In genomic region chrX:50838820-50839600, GRCh38 we compare ENCODE assay signal across 19 cellular contexts. TPM values are rescaled to one million over a fixed set of nuclear protein-coding genes. Genes with fewer than 3 reads are reported as not detected.
DNase-seq lines count a peak whose midpoint lies in the region; ATAC-seq, FAIRE-seq and TF ChIP-seq lines count a peak whose summit lies in the region.
"Had no signal": no experiment of that assay in that cellular context is flagged by ENCODE, and none has a peak within 500 bp of the region (broad histone marks: within the 10 kb centered on the region; RNA-seq: fewer than 3 reads in every experiment).

No MANE protein-coding gene starts in this region.

- no peak overlapping the region for H3K4me3 ChIP-seq in heart right ventricle
- H3K4me3 ChIP-seq: esophagus squamous epithelium had no signal

- intact Hi-C loops in heart right ventricle (cut with DNase I), result no loop called here
- intact Hi-C loops in Right ventricle myocardium inferior (cut with DNase I), result no loop called here

- FAIRE-seq in urothelium cell line (lab: Jason Lieb, UNC), result no peak
- FAIRE-seq: kidney had no signal

- DNase-seq in heart right ventricle (peak in 1 of 2 donors; percentile 4), Right ventricle myocardium inferior (ENCODE audit: missing footprints) (no peak), amniotic epithelial cell (ENCODE audit: low read depth) (peak; percentile 6), foreskin melanocyte (peak; percentile 20), urothelium cell line (ENCODE audit: low spot score) (peak; percentile 46), AG08396 (ENCODE audit: low spot score) (no peak)
- no peak for DNase-seq in activated CD4-positive, CD25-positive, alpha-beta regulatory T cell (lab: John Stamatoyannopoulos, UW)
- DNase-seq: activated CD4-positive, alpha-beta T cell treated with anti-CD3 and anti-CD28 coated beads, Interleukin-2, amount 50 U/mL, for 1 hour; activated naive CD4-positive, alpha-beta T cell treated with anti-CD3 and anti-CD28 coated beads for 36 hours; activated T-cell treated with anti-CD3 and anti-CD28 coated beads for 4 hours; esophagus squamous epithelium; kidney; NCI-H187; NCI-H524; right cardiac atrium; SW 1271 had no signal

- peak in 7 of 8 donors; percentile 30 to 72 (median 62) for ATAC-seq in heart right ventricle
- no peak for ATAC-seq in Right ventricle myocardium inferior
- no peak for ATAC-seq in HG03097 (IDR thresholded peaks at IDR 0.05; ENCODE audit: low FRiP score, unreplicated experiment)

- peak overlapping the region in 1 of 10 donors; percentile 44 for H3K27ac ChIP-seq in heart right ventricle
- H3K27ac ChIP-seq: esophagus squamous epithelium, neutrophil had no signal

- 56 to 60% methylated on average over 5 of the region's 5 CpGs for WGBS in heart right ventricle, 2 donors

- TF ChIP-seq CTCF in heart right ventricle (IDR thresholded peaks at IDR 0.05), result no peak

- H3K27me3 ChIP-seq in heart right ventricle, result peaks cover 0 to 34% (median 0%) of the 10 kb centered on the region in 7 donors
- H3K27me3 ChIP-seq: esophagus squamous epithelium, neutrophil had no signal

- peaks cover 0 to 2% (median 0%) of the 10 kb centered on the region in 9 donors for H3K4me1 ChIP-seq in heart right ventricle
- H3K4me1 ChIP-seq: esophagus squamous epithelium had no signal

- H3K9me3 ChIP-seq in heart right ventricle, result no peaks in the 10 kb centered on the region
- H3K9me3 ChIP-seq: esophagus squamous epithelium, neutrophil had no signal

- H3K36me3 ChIP-seq in heart right ventricle, result no peaks in the 10 kb centered on the region
- H3K36me3 ChIP-seq: esophagus squamous epithelium, neutrophil had no signal

RNA-seq across cellular contexts. Expression of gene SHROOM4, which starts 25.0 kb away (rescaled TPM):
- total RNA-seq in heart right ventricle, result 10 to 100 TPM in 6 of 10 donors, 1 to 10 TPM in 4; 7.9 to 15.9 (median 11.0) TPM
- polyA plus RNA-seq in heart right ventricle, result 10 to 100 TPM in 1 of 2 donors, 1 to 10 TPM in 1; 3.6 to 17.9 TPM
- 10.8 TPM for total RNA-seq in Right ventricle myocardium inferior
- total RNA-seq: activated naive CD4-positive, alpha-beta T cell treated with anti-CD3 and anti-CD28 coated beads for 36 hours; CD8-positive, alpha-beta memory T cell had no signal
- polyA plus RNA-seq: CD8-positive, alpha-beta memory T cell had no signal

Comparison
In these comparisons a context has a peak if more than half of its experiments do, and no peak if none do; other contexts are left out.
1. ATAC-seq: peak in heart right ventricle (7 of 8); none in Right ventricle myocardium inferior (single experiment) and HG03097 (single experiment).
2. DNase-seq: peak in amniotic epithelial cell (single experiment), foreskin melanocyte (single experiment) and urothelium cell line (single experiment); none in Right ventricle myocardium inferior (single experiment), AG08396 (single experiment) and activated CD4-positive, CD25-positive, alpha-beta regulatory T cell (0 of 4).